ENCODE assay signal across 12 cellular contexts in the genomic region with DNA sequence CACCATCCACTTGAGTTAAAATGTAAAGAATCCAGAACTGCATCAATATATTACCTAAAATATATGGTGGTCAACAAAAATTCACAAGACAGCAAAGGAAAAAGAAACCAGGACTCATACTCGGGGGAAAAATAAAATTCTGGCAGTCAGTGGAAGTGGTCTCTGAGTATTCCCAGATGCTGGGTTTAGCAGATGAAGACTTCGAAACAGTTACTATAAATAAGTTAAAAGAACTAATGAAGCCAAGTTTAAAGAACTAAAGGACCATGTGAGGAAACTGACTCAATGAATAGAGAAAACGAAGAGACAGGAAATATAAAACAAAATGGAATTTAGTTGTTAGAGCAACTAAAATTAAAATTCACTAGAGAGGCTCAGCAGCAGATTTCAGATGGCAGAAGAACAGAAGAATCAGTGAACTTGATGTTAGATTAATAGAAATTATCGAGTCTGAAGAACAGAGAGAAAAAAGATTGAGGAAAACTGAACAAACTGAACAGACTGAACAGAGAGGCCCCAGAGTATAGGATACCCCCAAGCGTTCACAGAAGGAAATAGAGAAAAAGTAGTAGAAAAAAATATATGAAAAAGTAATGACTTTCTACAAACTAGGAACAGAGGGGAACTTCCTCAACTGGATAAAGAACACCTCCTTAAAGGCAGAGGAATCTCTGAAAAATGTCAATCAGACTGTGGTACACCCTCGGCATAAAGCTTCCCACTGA. TPM values are rescaled to one million over a fixed set of nuclear protein-coding genes. Genes with fewer than 3 reads are reported as not detected.
DNase-seq lines count a peak whose midpoint lies in the region; ATAC-seq and TF ChIP-seq lines count a peak whose summit lies in the region.
"Had no signal": no experiment of that assay in that cellular context is flagged by ENCODE, and none has a peak within 500 bp of the region (broad histone marks: within the 10 kb centered on the region; RNA-seq: fewer than 3 reads in every experiment).

No MANE protein-coding gene starts in this region.

- H3K27me3 Mint-ChIP-seq in naive thymus-derived CD8-positive, alpha-beta T cell: no peaks in the 10 kb centered on the region
- H3K27me3 Mint-ChIP-seq: stimulated activated naive B cell treated with anti-CD40 and anti-IgM and Interleukin-4, amounts not matched to agents 10 μg/mL and 1 μg/mL and 100 μg/mL, for 72 hours had no signal

- peak overlapping the region; percentile 83 to 95 (median 90) for H3K27ac Mint-ChIP-seq in naive thymus-derived CD8-positive, alpha-beta T cell
- H3K27ac Mint-ChIP-seq: stimulated activated naive B cell treated with anti-CD40 and anti-IgM and Interleukin-4, amounts not matched to agents 10 μg/mL and 1 μg/mL and 100 μg/mL, for 72 hours had no signal

- H3K4me1 ChIP-seq in cardiac muscle cell (ENCODE audit: low read depth): peaks cover 28% of the 10 kb centered on the region
- peaks cover 65 to 72% of the 10 kb centered on the region in 2 donors for H3K4me1 ChIP-seq in duodenal mucosa (ENCODE audit: control insufficient read depth in 1 of 2, insufficient read depth in 2 of 2, low read length in 2 of 2)
- peaks cover 45% of the 10 kb centered on the region for H3K4me1 ChIP-seq in upper lobe of right lung

- H3K9me3 ChIP-seq in cardiac muscle cell (ENCODE audit: low read depth): no peaks in the 10 kb centered on the region
- no peaks in the 10 kb centered on the region for H3K9me3 ChIP-seq in duodenal mucosa (ENCODE audit: control insufficient read depth in 1 of 2, low read length in 2 of 2)
- H3K9me3 ChIP-seq in upper lobe of right lung: no peaks in the 10 kb centered on the region

- H3K27me3 ChIP-seq in cardiac muscle cell (no peaks in the 10 kb centered on the region), duodenal mucosa (ENCODE audit: control insufficient read depth in 1 of 2, insufficient read depth in 2 of 2, low read length in 2 of 2) (no peaks in the 10 kb centered on the region), upper lobe of right lung (no peaks in the 10 kb centered on the region)

- POLR2A ChIA-PET in naive thymus-derived CD8-positive, alpha-beta T cell (lab: Charles Lee): interaction anchor here (0.5 to 2.4 kb wide), 11 partner anchors 11 to 68 kb away, joined by 3 to 12 read pairs (median 4); partner anchors contain the start of gene MGAT4A

- peak overlapping the region in 1 of 2 donors; percentile 30 for H3K9ac ChIP-seq in duodenal mucosa (ENCODE audit: low read depth in 1 of 2, low read length in 2 of 2)

- DNase-seq in cardiac muscle cell (ENCODE audit: low read depth in 1 of 2, low spot score in 1 of 2): peak in 1 of 2 donors; percentile 21
- DNase-seq in left cardiac atrium: no peak
- DNase-seq in naive thymus-derived CD8-positive, alpha-beta T cell: no peak
- DNase-seq in upper lobe of right lung: no peak
- DNase-seq in NCI-H69 (lab: John Stamatoyannopoulos, UW): no peak
- DNase-seq in anterior cingulate cortex (lab: John Stamatoyannopoulos, UW): no peak
- DNase-seq in DMS114 treated with DMSO at 0.1 percent for 48 hours (lab: John Stamatoyannopoulos, UW; ENCODE audit: unreplicated experiment): no peak
- DNase-seq: AML-193; mammary epithelial cell; stimulated activated naive B cell treated with anti-CD40 and anti-IgM and Interleukin-4, amounts not matched to agents 10 μg/mL and 1 μg/mL and 100 μg/mL, for 72 hours; SW 1271 had no signal

- H3K36me3 ChIP-seq in cardiac muscle cell (no peaks in the 10 kb centered on the region), duodenal mucosa (ENCODE audit: control insufficient read depth in 1 of 2, insufficient read depth in 2 of 2, low read length in 2 of 2) (peaks cover 0 to 3% of the 10 kb centered on the region in 2 donors), upper lobe of right lung (peaks cover 5% of the 10 kb centered on the region)

- H3K4me1 Mint-ChIP-seq in naive thymus-derived CD8-positive, alpha-beta T cell: peaks cover 45 to 83% (median 80%) of the 10 kb centered on the region in 4 donors

- H3K27ac ChIP-seq in cardiac muscle cell (peak overlapping the region; percentile 52), duodenal mucosa (ENCODE audit: low read depth, low read length) (peak overlapping the region; percentile 39), upper lobe of right lung (peak overlapping the region; percentile 28)

- intact Hi-C loops in left cardiac atrium (cut with DNase I): no loop called here
- intact Hi-C loops in upper lobe of right lung (cut with DNase I): no loop called here

- peak overlapping the region; percentile 60 to 87 (median 68) for H3K4me3 Mint-ChIP-seq in naive thymus-derived CD8-positive, alpha-beta T cell
- H3K4me3 Mint-ChIP-seq: stimulated activated naive B cell treated with anti-CD40 and anti-IgM and Interleukin-4, amounts not matched to agents 10 μg/mL and 1 μg/mL and 100 μg/mL, for 72 hours had no signal

- peaks cover 0 to 34% (median 4%) of the 10 kb centered on the region in 3 donors for H3K36me3 Mint-ChIP-seq in naive thymus-derived CD8-positive, alpha-beta T cell

- H3K4me3 ChIP-seq in cardiac muscle cell: no peak overlapping the region
- H3K4me3 ChIP-seq in duodenal mucosa (ENCODE audit: low read depth in 1 of 2, low read length in 2 of 2): peak overlapping the region; percentile 5 to 38
- no peak overlapping the region for H3K4me3 ChIP-seq in upper lobe of right lung

- TF ChIP-seq CTCF in cardiac muscle cell (IDR thresholded peaks at IDR 0.05; ENCODE audit: low read depth, low read length) (no peak), upper lobe of right lung (IDR thresholded peaks at IDR 0.05) (no peak)

- no peak for ATAC-seq in left cardiac atrium
- ATAC-seq in naive thymus-derived CD8-positive, alpha-beta T cell: peak; percentile 35 to 62
- ATAC-seq in upper lobe of right lung: no peak
- ATAC-seq: stimulated activated naive B cell treated with anti-CD40 and anti-IgM and Interleukin-4, amounts not matched to agents 10 μg/mL and 1 μg/mL and 100 μg/mL, for 72 hours had no signal

- H3K9me3 Mint-ChIP-seq in naive thymus-derived CD8-positive, alpha-beta T cell: no peaks in the 10 kb centered on the region
- H3K9me3 Mint-ChIP-seq: stimulated activated naive B cell treated with anti-CD40 and anti-IgM and Interleukin-4, amounts not matched to agents 10 μg/mL and 1 μg/mL and 100 μg/mL, for 72 hours had no signal

RNA-seq across cellular contexts. Expression of gene MGAT4A, which starts 27.9 kb away (rescaled TPM):
- total RNA-seq in cardiac muscle cell: 3.6 and 4.1 TPM in 2 replicates
- 5.8 and 7.4 TPM in 2 replicates for polyA plus RNA-seq in cardiac muscle cell
- 10 to 100 TPM; 28.2 to 41.6 TPM for total RNA-seq in left cardiac atrium
- total RNA-seq in naive thymus-derived CD8-positive, alpha-beta T cell: 100 to 1,000 TPM; 291 to 295 TPM
- 100 to 1,000 TPM; 285 to 350 (median 310) TPM for polyA plus RNA-seq in naive thymus-derived CD8-positive, alpha-beta T cell
- 85.8 TPM for total RNA-seq in upper lobe of right lung

Comparison
In these comparisons a context has a peak if more than half of its experiments do, and no peak if none do; other contexts are left out.
1. H3K4me3 ChIP-seq: peak in duodenal mucosa (2 of 2); none in cardiac muscle cell (single experiment) and upper lobe of right lung (single experiment).
2. ATAC-seq: peak in naive thymus-derived CD8-positive, alpha-beta T cell (2 of 2); none in left cardiac atrium (0 of 2) and upper lobe of right lung (single experiment).
3. Peak in every context shown above with its lines, with median percentiles within 50 percentile points of each other: H3K27ac ChIP-seq.